ENCODE assay signal across 35 cellular contexts in the genomic region with DNA sequence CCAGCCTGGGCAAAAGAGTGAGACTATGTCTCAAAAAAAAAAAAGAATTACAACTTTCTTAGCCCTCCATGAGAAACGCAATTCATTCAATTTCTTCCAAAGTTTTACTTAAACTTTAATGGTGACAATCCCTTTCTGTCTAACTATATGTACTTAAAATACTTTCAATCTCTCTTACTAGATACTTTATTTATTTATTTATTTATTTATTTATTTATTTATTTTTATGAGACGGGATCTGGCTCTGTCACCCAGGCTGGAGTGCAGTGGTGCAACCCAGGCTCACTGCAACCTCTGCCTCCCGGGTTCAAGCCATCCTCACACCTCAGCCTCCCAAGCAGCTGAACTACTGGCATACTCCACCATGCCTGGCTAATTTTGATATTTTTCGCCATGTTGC.
"Had no signal": no experiment of that assay in that cellular context is flagged by ENCODE, and none has a peak within 500 bp of the region (broad histone marks: within the 10 kb centered on the region; RNA-seq: fewer than 3 reads in every experiment).

No MANE protein-coding gene starts in this region.

- DNase-seq: activated B cell treated with CpG ODN at 0.5 μM for 24 hours; activated CD4-positive, alpha-beta memory T cell treated with anti-CD3 and anti-CD28 coated beads for 36 hours; activated CD4-positive, alpha-beta T cell treated with anti-CD3 and anti-CD28 coated beads for 4 hours; activated CD4-positive, alpha-beta T cell treated with anti-CD3 and anti-CD28 coated beads, Interleukin-2, amount 10 ng/mL, durations not matched to agents 24 days and 14 days; activated CD4-positive, alpha-beta T cell treated with anti-CD3 and anti-CD28 coated beads, Interleukin-2, amount 50 U/mL, for 1 hour; activated CD4-positive, alpha-beta T cell treated with anti-CD3 and anti-CD28 coated beads, Interleukin-2, amount 50 U/mL, for 4 hours; activated CD4-positive, CD25-positive, alpha-beta regulatory T cell treated with anti-CD3 and anti-CD28 coated beads, Interleukin-2, amount 50 U/mL, for 72 hours; activated CD8-positive, alpha-beta memory T cell treated with anti-CD3 and anti-CD28 coated beads, Interleukin-2, amount 50 U/mL, for 4 hours; activated CD8-positive, alpha-beta T cell treated with anti-CD3 and anti-CD28 coated beads for 36 hours; activated effector memory CD4-positive, alpha-beta T cell treated with anti-CD3 and anti-CD28 coated beads, Interleukin-2, amount 50 U/mL, for 16 hours; activated gamma-delta T cell treated with Interleukin-2 at 50 U/mL for 16 hours; activated naive CD4-positive, alpha-beta T cell; activated naive CD4-positive, alpha-beta T cell treated with anti-CD3 and anti-CD28 coated beads, Interleukin-2, amount 50 U/mL, for 16 hours; activated naive CD8-positive, alpha-beta T cell treated with anti-CD3 and anti-CD28 coated beads for 36 hours; activated T-cell treated with anti-CD3 and anti-CD28 coated beads for 4 hours; activated T-cell treated with anti-CD3 and anti-CD28 coated beads, Interleukin-2, amount 50 U/mL, for 1 hour; activated T-cell treated with anti-CD3 and anti-CD28 coated beads, Interleukin-2, amount 50 U/mL, for 4 hours; activated T-cell treated with anti-CD3 and anti-CD28 coated beads, Interleukin-2, amount 50 U/mL, for 72 hours; adrenal gland; amniotic stem cell; aorta; body of pancreas; brain microvascular endothelial cell; central memory CD4-positive, alpha-beta T cell; T-cell; T-helper 2 cell; T-helper 9 cell had no signal

- H3K27me3 Mint-ChIP-seq: activated B cell treated with CpG ODN at 0.5 μM for 24 hours; activated CD4-positive, alpha-beta memory T cell treated with anti-CD3 and anti-CD28 coated beads for 36 hours; activated CD4-positive, alpha-beta T cell treated with anti-CD3 and anti-CD28 coated beads, Interleukin-2, amount 10 ng/mL, durations not matched to agents 24 days and 14 days; activated CD8-positive, alpha-beta T cell treated with anti-CD3 and anti-CD28 coated beads for 36 hours; activated naive CD8-positive, alpha-beta T cell treated with anti-CD3 and anti-CD28 coated beads for 36 hours; activated T-helper 17 cell treated with anti-CD3 and anti-CD28 coated beads, Interleukin-2, amount 50 U/mL, for 72 hours; T-cell had no signal

- H3K4me3 Mint-ChIP-seq: activated B cell treated with CpG ODN at 0.5 μM for 24 hours; activated CD4-positive, alpha-beta memory T cell treated with anti-CD3 and anti-CD28 coated beads for 36 hours; activated CD4-positive, alpha-beta T cell treated with anti-CD3 and anti-CD28 coated beads, Interleukin-2, amount 10 ng/mL, durations not matched to agents 24 days and 14 days; activated CD8-positive, alpha-beta T cell treated with anti-CD3 and anti-CD28 coated beads for 36 hours; activated naive CD8-positive, alpha-beta T cell treated with anti-CD3 and anti-CD28 coated beads for 36 hours; activated T-cell treated with anti-CD3 and anti-CD28 coated beads, Interleukin-2, amount 50 U/mL, for 4 hours; activated T-cell treated with anti-CD3 and anti-CD28 coated beads, Interleukin-2, amount 50 U/mL, for 72 hours; activated T-helper 1 cell treated with anti-CD3 and anti-CD28 coated beads, Interleukin-12 subunit alpha, Interleukin-12 subunit beta, Interleukin-2, Interleukin-4 antibody, amounts not matched to agents 30 ng/mL and 10 ng/mL and 1 ng/mL, durations not matched to agents 14 hours and 24 hours and 36 hours; activated T-helper 17 cell treated with anti-CD3 and anti-CD28 coated beads, Interleukin-2, amount 50 U/mL, for 72 hours; T-cell; T-helper 2 cell treated with Interferon-gamma antibody and Interleukin-4, amounts not matched to agents 5 μg/mL and 100 μg/mL, for 36 hours had no signal

- H3K4me1 ChIP-seq: breast epithelium had no signal

- ATAC-seq: activated CD8-positive, alpha-beta T cell treated with anti-CD3 and anti-CD28 coated beads for 36 hours; activated naive CD4-positive, alpha-beta T cell treated with anti-CD3 and anti-CD28 coated beads, Interleukin-2, amount 50 U/mL, for 72 hours; activated T-cell treated with anti-CD3 and anti-CD28 coated beads, Interleukin-2, amount 50 U/mL, for 4 hours; activated T-cell treated with anti-CD3 and anti-CD28 coated beads, Interleukin-2, amount 50 U/mL, for 72 hours; activated T-helper 17 cell treated with anti-CD3 and anti-CD28 coated beads, Interleukin-2, amount 50 U/mL, for 72 hours; body of pancreas; T-cell had no signal

- H3K4me1 Mint-ChIP-seq: activated B cell treated with CpG ODN at 0.5 μM for 24 hours; activated naive CD8-positive, alpha-beta T cell treated with anti-CD3 and anti-CD28 coated beads for 36 hours; activated T-helper 17 cell treated with anti-CD3 and anti-CD28 coated beads, Interleukin-2, amount 50 U/mL, for 72 hours; T-cell had no signal

- FAIRE-seq: astrocyte, TTC549 had no signal

- H3K27me3 ChIP-seq: adrenal gland, body of pancreas, brain microvascular endothelial cell, breast epithelium had no signal

- H3K36me3 Mint-ChIP-seq: activated naive CD4-positive, alpha-beta T cell treated with anti-CD3 and anti-CD28 coated beads, Interleukin-2, amount 50 U/mL, for 72 hours had no signal

- H3K27ac ChIP-seq: adrenal gland, body of pancreas, brain microvascular endothelial cell, breast epithelium, VCaP had no signal

- H3K27ac Mint-ChIP-seq: activated B cell treated with CpG ODN at 0.5 μM for 24 hours; activated CD4-positive, alpha-beta memory T cell treated with anti-CD3 and anti-CD28 coated beads for 36 hours; activated CD4-positive, alpha-beta T cell treated with anti-CD3 and anti-CD28 coated beads, Interleukin-2, amount 10 ng/mL, durations not matched to agents 24 days and 14 days; activated CD8-positive, alpha-beta T cell treated with anti-CD3 and anti-CD28 coated beads for 36 hours; activated naive CD4-positive, alpha-beta T cell treated with anti-CD3 and anti-CD28 coated beads, Interleukin-2, amount 50 U/mL, for 72 hours; activated naive CD8-positive, alpha-beta T cell treated with anti-CD3 and anti-CD28 coated beads for 36 hours; activated T-cell treated with anti-CD3 and anti-CD28 coated beads, Interleukin-2, amount 50 U/mL, for 72 hours; activated T-helper 1 cell treated with anti-CD3 and anti-CD28 coated beads, Interleukin-12 subunit alpha, Interleukin-12 subunit beta, Interleukin-2, Interleukin-4 antibody, amounts not matched to agents 30 ng/mL and 10 ng/mL and 1 ng/mL, durations not matched to agents 14 hours and 24 hours and 36 hours; activated T-helper 17 cell treated with anti-CD3 and anti-CD28 coated beads, Interleukin-2, amount 50 U/mL, for 72 hours; T-cell; T-helper 2 cell treated with Interferon-gamma antibody and Interleukin-4, amounts not matched to agents 5 μg/mL and 100 μg/mL, for 36 hours had no signal

- H3K4me3 ChIP-seq: adrenal gland, body of pancreas, breast epithelium had no signal

- H3K9me3 ChIP-seq: adrenal gland, body of pancreas, breast epithelium had no signal
